Comparison of ENCODE assay signal across 1 cellular context in the genomic region with DNA sequence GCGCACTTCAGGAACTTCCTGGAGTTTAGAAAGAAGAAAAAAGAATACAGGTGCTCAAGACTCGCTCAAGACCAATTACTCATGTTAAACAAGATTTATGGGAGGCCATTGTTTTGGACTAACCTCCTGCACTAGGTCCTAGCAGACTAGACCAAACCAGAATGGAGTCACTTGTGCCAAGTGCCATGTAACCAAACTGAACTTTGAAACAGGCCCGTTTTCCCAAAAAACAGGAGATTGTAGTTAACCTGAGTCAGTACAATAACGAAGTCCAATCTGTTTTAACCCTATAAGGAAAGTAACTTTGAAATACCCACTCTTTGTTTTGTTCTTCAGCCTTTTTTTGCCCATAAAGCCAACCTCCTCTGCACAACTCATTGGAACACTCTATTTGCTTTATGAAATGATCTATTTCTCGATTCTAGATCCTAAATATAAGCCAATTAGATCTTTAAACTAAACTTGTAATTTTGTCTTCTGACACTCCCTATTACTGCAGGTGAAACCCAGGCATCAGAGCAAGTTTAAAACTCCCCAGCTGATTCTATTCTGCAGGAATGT.
TF ChIP-seq lines count a peak whose summit lies in the region.

No MANE protein-coding gene starts in this region.

TF ChIP-seq in endothelial cell of umbilical vein, 7 proteins besides CTCF, POLR2A, EP300 and RAD21 (continued from another document):
- no peak for TF ChIP-seq MAX (IDR thresholded peaks at IDR 0.05; ENCODE audit: insufficient read depth, insufficient read length)
